In genomic region chr2:110211938-110212858, GRCh38 we compare ENCODE assay signal across 1 cellular context.
A peak's percentile ranks its signal among the peaks of the same experiment; 100 is the strongest.
TF ChIP-seq lines count a peak whose summit lies in the region.

TSS of gene MTLN (minus strand) at chr2:110212547. CDS start at chr2:110212525, 22 bp downstream.

TF ChIP-seq in K562, 482 proteins besides CTCF, POLR2A, EP300 and RAD21 (continued from another document and continues in another):
- TF ChIP-seq CHD7 (IDR thresholded peaks at IDR 0.05; ENCODE audit: low read depth, low read length) (no peak), OTX1 (CRISPR knock-in tag; IDR thresholded peaks at IDR 0.05) (no peak), ZBTB33 (CRISPR knock-in tag; IDR thresholded peaks at IDR 0.05) (no peak), ZNF347 (CRISPR knock-in tag; IDR thresholded peaks at IDR 0.05; ENCODE audit: low read depth) (no peak), DIDO1 (tag; IDR thresholded peaks at IDR 0.05; ENCODE audit: low read depth) (peak; percentile 90), GTF2E2 (tag; IDR thresholded peaks at IDR 0.05) (peak; percentile 48; the same call in 1 of the 2 replicates), ZNF384 (IDR thresholded peaks at IDR 0.05; ENCODE audit: low read depth, low read length) (no peak), FOXK2 (conservative IDR thresholded peaks at IDR 0.05 in 1 of 2, IDR thresholded peaks at IDR 0.05 in 1 of 2; ENCODE audit: low read depth in 2 of 2) (no peak), RREB1 (CRISPR knock-in tag; IDR thresholded peaks at IDR 0.05) (peak; percentile 85; the same call in 1 of the 2 replicates), SP1 (CRISPR knock-in tag; IDR thresholded peaks at IDR 0.05) (peak; percentile 60; the same call in 1 of the 2 replicates), POLR2AphosphoS5 (IDR thresholded peaks at IDR 0.05; ENCODE audit: control insufficient read depth, insufficient read depth, low read depth, low read length) (peak; percentile 76), ZFX (CRISPR knock-in tag; IDR thresholded peaks at IDR 0.05) (no peak), ZNF586 (CRISPR knock-in tag; conservative IDR thresholded peaks at IDR 0.05) (no peak), CHD4 (IDR thresholded peaks at IDR 0.05; ENCODE audit: insufficient read depth, insufficient replicate concordance, low read depth, low read length, poor library complexity, severe bottlenecking) (no peak), ZNF408 (CRISPR knock-in tag; IDR thresholded peaks at IDR 0.05; ENCODE audit: low read depth) (no peak), MCM7 (IDR thresholded peaks at IDR 0.05) (no peak), PHF8 (IDR thresholded peaks at IDR 0.05; ENCODE audit: borderline replicate concordance, low read length) (peak; percentile 92), CC2D1A (IDR thresholded peaks at IDR 0.05) (no peak), ZNF280B (CRISPR knock-in tag; IDR thresholded peaks at IDR 0.05) (no peak), ZNF407 (IDR thresholded peaks at IDR 0.05; ENCODE audit: low read depth) (peak; percentile 96), GATAD2A (IDR thresholded peaks at IDR 0.05) (0 out of 2 replicates have a peak, but pooled peaks have one; percentile 55), GATA2 (CRISPR knock-in tag; IDR thresholded peaks at IDR 0.05) (no peak), KDM2B (CRISPR knock-in tag; IDR thresholded peaks at IDR 0.05) (no peak)
